In the genomic region with DNA sequence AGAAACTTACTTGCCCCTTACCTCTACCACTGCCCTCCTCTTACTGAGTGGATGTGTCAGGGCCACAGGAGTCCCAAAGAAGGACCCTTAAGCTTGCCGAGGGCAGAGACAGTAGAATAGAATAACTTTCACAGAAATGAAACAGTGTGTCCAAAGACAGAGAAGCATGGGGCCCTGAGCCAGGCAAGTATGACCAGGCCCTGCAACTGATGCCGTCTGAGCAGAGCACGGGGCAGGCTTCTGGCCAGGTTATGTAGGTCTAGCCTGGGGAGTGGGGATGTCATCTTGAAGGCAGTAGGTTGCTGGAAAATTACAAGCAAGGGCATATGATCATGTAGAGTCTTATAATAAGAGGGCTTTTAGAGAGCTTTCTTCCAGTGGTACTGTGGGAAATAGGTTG, we compare ENCODE assay signal across 20 cellular contexts.
DNase-seq lines count a peak whose midpoint lies in the region; ATAC-seq and TF ChIP-seq lines count a peak whose summit lies in the region.
"Had no signal": no experiment of that assay in that cellular context is flagged by ENCODE, and none has a peak within 500 bp of the region (broad histone marks: within the 10 kb centered on the region; RNA-seq: fewer than 3 reads in every experiment).

No MANE protein-coding gene starts in this region.

- H3K36me3 Mint-ChIP-seq in activated T-cell treated with anti-CD3 and anti-CD28 coated beads, Interleukin-2, amount 50 U/mL, for 24 hours (ENCODE audit: low read depth): peaks cover 92% of the 10 kb centered on the region
- H3K36me3 Mint-ChIP-seq in natural killer cell (peaks cover 14% of the 10 kb centered on the region), type B pancreatic cell (peaks cover 18% of the 10 kb centered on the region)

- H3K4me3 Mint-ChIP-seq in activated T-cell treated with anti-CD3 and anti-CD28 coated beads, Interleukin-2, amount 50 U/mL, for 24 hours: no peak overlapping the region
- H3K4me3 Mint-ChIP-seq in natural killer cell (no peak overlapping the region), type B pancreatic cell (no peak overlapping the region)
- H3K4me3 Mint-ChIP-seq: activated T-cell treated with anti-CD3 and anti-CD28 coated beads, Interleukin-2, amount 50 U/mL, for 4 hours had no signal

- peak overlapping the region; percentile 36 for H3K27ac Mint-ChIP-seq in activated T-cell treated with anti-CD3 and anti-CD28 coated beads, Interleukin-2, amount 50 U/mL, for 24 hours
- peak overlapping the region; percentile 16 to 37 for H3K27ac Mint-ChIP-seq in natural killer cell
- peak overlapping the region; percentile 20 for H3K27ac Mint-ChIP-seq in type B pancreatic cell

- H3K9me3 Mint-ChIP-seq in activated T-cell treated with anti-CD3 and anti-CD28 coated beads, Interleukin-2, amount 50 U/mL, for 24 hours: no peaks in the 10 kb centered on the region
- H3K9me3 Mint-ChIP-seq in natural killer cell: no peaks in the 10 kb centered on the region
- H3K9me3 Mint-ChIP-seq in type B pancreatic cell: no peaks in the 10 kb centered on the region
- H3K9me3 Mint-ChIP-seq: activated T-cell treated with anti-CD3 and anti-CD28 coated beads, Interleukin-2, amount 50 U/mL, for 4 hours had no signal

- H3K4me1 Mint-ChIP-seq in activated T-cell treated with anti-CD3 and anti-CD28 coated beads, Interleukin-2, amount 50 U/mL, for 24 hours (ENCODE audit: low read depth): peaks cover 10% of the 10 kb centered on the region
- H3K4me1 Mint-ChIP-seq in natural killer cell (peaks cover 21 to 30% of the 10 kb centered on the region in 2 donors), type B pancreatic cell (ENCODE audit: unreplicated experiment) (peaks cover 29% of the 10 kb centered on the region)

- DNase-seq in activated T-cell treated with anti-CD3 and anti-CD28 coated beads, Interleukin-2, amount 50 U/mL, for 24 hours: no peak
- DNase-seq in activated T-cell treated with anti-CD3 and anti-CD28 coated beads for 4 hours (no peak), Right ventricle myocardium superior (no peak), natural killer cell (no peak), type B pancreatic cell (ENCODE audit: extremely low spot score, unreplicated experiment) (no peak)
- no peak for DNase-seq in effector CD4-positive, alpha-beta T cell
- DNase-seq: activated CD4-positive, CD25-positive, alpha-beta regulatory T cell treated with anti-CD3 and anti-CD28 coated beads, Interleukin-2, amount 50 U/mL, for 72 hours; activated CD8-positive, alpha-beta memory T cell treated with anti-CD3 and anti-CD28 coated beads for 24 hours; activated T-cell treated with anti-CD3 and anti-CD28 coated beads, Interleukin-2, amount 50 U/mL, for 4 hours; adrenal gland; GF-D8; mammary epithelial cell; NCI-H1417 treated with DMSO at 0.1 percent for 48 hours; NCI-H524; stimulated activated CD4-positive, alpha-beta T cell treated with anti-CD3 and anti-CD28 coated beads, Interleukin-4, amount 100 ng/mL, for 1 hour; stimulated activated naive CD4-positive, alpha-beta T cell treated with Interleukin-2 at 50 U/mL for 16 hours; tibial artery had no signal

- TF ChIP-seq CTCF in natural killer cell (IDR thresholded peaks at IDR 0.05) (no peak), type B pancreatic cell (conservative IDR thresholded peaks at IDR 0.05) (no peak)

- intact Hi-C loops in Right ventricle myocardium superior (cut with DNase I) (loop anchor here (10.0 kb wide), 1 partner anchor 78 kb away; no protein-coding TSS in a partner anchor), natural killer cell (cut with micrococcal nuclease) (no loop called here)

- no peaks in the 10 kb centered on the region for H3K27me3 Mint-ChIP-seq in activated T-cell treated with anti-CD3 and anti-CD28 coated beads, Interleukin-2, amount 50 U/mL, for 24 hours
- H3K27me3 Mint-ChIP-seq in natural killer cell (ENCODE audit: low read depth in 2 of 2) (no peaks in the 10 kb centered on the region), type B pancreatic cell (no peaks in the 10 kb centered on the region)

- ATAC-seq in Right ventricle myocardium superior (ENCODE audit: poor library complexity) (peak; percentile 46), natural killer cell (no peak), HG03520 (IDR thresholded peaks at IDR 0.05; ENCODE audit: unreplicated experiment) (no peak), GM21723 (IDR thresholded peaks at IDR 0.05; ENCODE audit: unreplicated experiment) (no peak)
- ATAC-seq: activated T-cell treated with anti-CD3 and anti-CD28 coated beads, Interleukin-2, amount 50 U/mL, for 4 hours; Panc1 had no signal
